8 cellular contexts compared by ENCODE assay signal in genomic region chr10:119496282-119496681, GRCh38. TPM values are rescaled to one million over a fixed set of nuclear protein-coding genes. Genes with fewer than 3 reads are reported as not detected.
DNase-seq lines count a peak whose midpoint lies in the region; ATAC-seq and TF ChIP-seq lines count a peak whose summit lies in the region.

No MANE protein-coding gene starts in this region.

- no peaks in the 10 kb centered on the region for H3K36me3 ChIP-seq in hepatocyte (replicated peaks; ENCODE audit: insufficient read depth, low read depth)

- H3K9me2 ChIP-seq in hepatocyte (replicated peaks; ENCODE audit: insufficient read depth), result no peaks in the 10 kb centered on the region

- peak; percentile 65 for ATAC-seq in GM18505 (IDR thresholded peaks at IDR 0.05; ENCODE audit: unreplicated experiment)
- peak; percentile 85 for ATAC-seq in GM21717 (IDR thresholded peaks at IDR 0.05; ENCODE audit: unreplicated experiment)
- no peak for ATAC-seq in foreskin keratinocyte

- H3K4me2 ChIP-seq in hepatocyte, result no peak overlapping the region

- no peaks in the 10 kb centered on the region for H3K79me2 ChIP-seq in hepatocyte

- no peaks in the 10 kb centered on the region for H3K9me3 ChIP-seq in hepatocyte (ENCODE audit: low read depth)

- H4K20me1 ChIP-seq in hepatocyte (ENCODE audit: insufficient read depth, poor library complexity, severe bottlenecking), result no peaks in the 10 kb centered on the region

- no peak overlapping the region for H3K27ac ChIP-seq in hepatocyte
- no peak overlapping the region for H3K27ac ChIP-seq in foreskin keratinocyte

- DNase-seq in M059J (ENCODE audit: low read depth) (peak; percentile 88), medulla oblongata (ENCODE audit: extremely low spot score) (peak; percentile 27), hepatocyte (ENCODE audit: low spot score) (no peak), foreskin keratinocyte (no peak), NCI-H2227 treated with DMSO at 0.1 percent for 48 hours (lab: John Stamatoyannopoulos, UW) (no peak), GF-D8 (lab: John Stamatoyannopoulos, UW) (no peak)

- WGBS in hepatocyte (ENCODE audit: low lambda C conversion rate, missing lambda C conversion rate), result 78% methylated on average over 6 of the region's 6 CpGs

- H3K4me1 ChIP-seq in hepatocyte (ENCODE audit: insufficient read depth) (peaks cover 11% of the 10 kb centered on the region), foreskin keratinocyte (no peaks in the 10 kb centered on the region)

- H2AFZ ChIP-seq in hepatocyte, result no peak overlapping the region

- TF ChIP-seq CTCF in hepatocyte (IDR thresholded peaks at IDR 0.05; ENCODE audit: poor library complexity) (no peak), foreskin keratinocyte (conservative IDR thresholded peaks at IDR 0.05) (no peak)

- H3K27me3 ChIP-seq in hepatocyte, result no peaks in the 10 kb centered on the region
- H3K27me3 ChIP-seq in foreskin keratinocyte, result no peaks in the 10 kb centered on the region

- no peak for TF ChIP-seq POLR2A in GM18505 (IDR thresholded peaks at IDR 0.05; ENCODE audit: borderline replicate concordance, extremely low read depth, insufficient read depth, insufficient read length)

- H3K4me3 ChIP-seq in hepatocyte, result no peak overlapping the region

RNA-seq across cellular contexts. Expression of gene RGS10, which starts 46.2 kb away (rescaled TPM):
- 18.6 and 32.4 TPM in 2 replicates for total RNA-seq in M059J (2014; rRNA removed; shearing (Covaris generic))
- total RNA-seq in hepatocyte (2.2 and 5.4 TPM in 2 replicates), foreskin keratinocyte (85.7 and 86.5 TPM in 2 replicates)
- polyA plus RNA-seq in hepatocyte (8.4 and 14.4 TPM in 2 replicates), foreskin keratinocyte (124 and 127 TPM in 2 replicates)

Comparison
In these comparisons a context has a peak if more than half of its experiments do, and no peak if none do; other contexts are left out.
1. DNase-seq: peak in M059J (single experiment) and medulla oblongata (single experiment); none in hepatocyte (single experiment), foreskin keratinocyte (0 of 2), NCI-H2227 treated with DMSO at 0.1 percent for 48 hours (single experiment) and GF-D8 (single experiment).